9 cellular contexts compared by ENCODE assay signal in the genomic region with DNA sequence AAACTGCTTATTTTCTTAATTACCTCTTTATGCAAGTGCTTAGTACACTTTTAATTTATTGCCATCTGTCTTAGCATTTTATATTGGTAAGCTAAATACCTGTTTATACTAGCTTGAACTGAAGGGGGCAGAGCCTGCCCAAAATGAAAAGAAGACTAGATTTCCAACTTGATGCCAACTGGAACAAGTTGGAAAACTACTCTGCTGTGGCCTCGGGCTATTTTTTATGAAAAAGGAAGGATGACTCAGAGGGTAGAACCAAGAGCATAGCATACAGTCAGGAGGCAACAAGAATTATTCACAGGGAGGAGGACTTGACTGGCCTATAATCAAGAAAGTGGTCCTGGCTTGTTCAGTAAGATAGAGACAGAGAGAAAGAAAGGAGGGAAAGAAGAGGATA.
A peak's percentile ranks its signal among the peaks of the same experiment; 100 is the strongest.
DNase-seq lines count a peak whose midpoint lies in the region; ATAC-seq and TF ChIP-seq lines count a peak whose summit lies in the region.
"Had no signal": no experiment of that assay in that cellular context is flagged by ENCODE, and none has a peak within 500 bp of the region (broad histone marks: within the 10 kb centered on the region; RNA-seq: fewer than 3 reads in every experiment).

No MANE protein-coding gene starts in this region.

- H3K9me2 ChIP-seq in GM23248 (ENCODE audit: insufficient read depth): no peaks in the 10 kb centered on the region
- no peaks in the 10 kb centered on the region for H3K9me2 ChIP-seq in PC-3 (replicated peaks; ENCODE audit: low read length)

- H3K9me3 ChIP-seq in GM23248 (ENCODE audit: low read depth) (no peaks in the 10 kb centered on the region), PC-3 (ENCODE audit: low read length) (no peaks in the 10 kb centered on the region), esophagus squamous epithelium (no peaks in the 10 kb centered on the region), psoas muscle (no peaks in the 10 kb centered on the region)

- H3K4me1 Mint-ChIP-seq in activated CD4-positive, alpha-beta T cell treated with anti-CD3 and anti-CD28 coated beads, Interleukin-2, amount 10 ng/mL, durations not matched to agents 7 days and 5 days: no peaks in the 10 kb centered on the region

- H3K4me1 ChIP-seq in GM23248 (ENCODE audit: insufficient read depth): peaks cover 5% of the 10 kb centered on the region; the same call in 1 of the 2 replicates
- H3K4me1 ChIP-seq in PC-3 (ENCODE audit: insufficient read depth, low read length): peaks cover 4% of the 10 kb centered on the region; the same call in 1 of the 2 replicates
- peaks cover 0 to 17% (median 9%) of the 10 kb centered on the region in 3 donors for H3K4me1 ChIP-seq in esophagus squamous epithelium
- peaks cover 9% of the 10 kb centered on the region for H3K4me1 ChIP-seq in psoas muscle

- no peak overlapping the region for H3K4me2 ChIP-seq in GM23248 (ENCODE audit: unreplicated experiment)
- H3K4me2 ChIP-seq in PC-3 (ENCODE audit: low read length): 0 out of 2 replicates have a peak overlapping the region, but pooled peaks have one; percentile 10

- no peaks in the 10 kb centered on the region for H3K36me3 Mint-ChIP-seq in activated CD4-positive, alpha-beta T cell treated with anti-CD3 and anti-CD28 coated beads, Interleukin-2, amount 10 ng/mL, durations not matched to agents 7 days and 5 days (ENCODE audit: low read depth)

- H3K36me3 ChIP-seq in GM23248 (ENCODE audit: low read depth): no peaks in the 10 kb centered on the region
- H3K36me3 ChIP-seq in PC-3 (ENCODE audit: low read depth, low read length): no peaks in the 10 kb centered on the region
- no peaks in the 10 kb centered on the region for H3K36me3 ChIP-seq in esophagus squamous epithelium
- H3K36me3 ChIP-seq in psoas muscle (ENCODE audit: insufficient read depth in 1 of 2, low read depth in 1 of 2): no peaks in the 10 kb centered on the region

- in situ Hi-C loops in GM23248 (cut with MboI): no loop called here
- in situ Hi-C loops in GM13976 (cut with MboI; ENCODE audit: low sequenced_read_pairs, unreplicated experiment): no loop called here

- H3K9ac ChIP-seq in GM23248: no peak overlapping the region
- H3K9ac ChIP-seq in PC-3 (ENCODE audit: low read length): no peak overlapping the region

- peak; percentile 94 for DNase-seq in GM23248
- peak; percentile 95 for DNase-seq in PC-3
- no peak for DNase-seq in esophagus squamous epithelium (lab: John Stamatoyannopoulos, UW)
- DNase-seq in psoas muscle: no peak
- DNase-seq in GM13976 (ENCODE audit: low spot score): no peak
- DNase-seq in activated CD4-positive, alpha-beta T cell treated with anti-CD3 and anti-CD28 coated beads, Interleukin-2, amount 10 ng/mL, durations not matched to agents 7 days and 5 days: no peak
- DNase-seq: activated CD8-positive, alpha-beta memory T cell treated with anti-CD3 and anti-CD28 coated beads, Interleukin-2, amount 50 U/mL, for 48 hours had no signal

- H3K27me3 ChIP-seq in GM23248 (replicated peaks; ENCODE audit: insufficient read depth) (peaks cover 5% of the 10 kb centered on the region; the same call in 1 of the 2 replicates), PC-3 (ENCODE audit: low read length) (no peaks in the 10 kb centered on the region), esophagus squamous epithelium (no peaks in the 10 kb centered on the region), psoas muscle (ENCODE audit: insufficient read depth in 3 of 3, low read length in 2 of 3) (no peaks in the 10 kb centered on the region)

- ATAC-seq in PC-3 (peak; percentile 99), psoas muscle (peak; percentile 92 to 97 (median 94)), GM19463 (IDR thresholded peaks at IDR 0.05; ENCODE audit: unreplicated experiment) (no peak), GM21367 (IDR thresholded peaks at IDR 0.05; ENCODE audit: unreplicated experiment) (no peak)

- POLR2A ChIA-PET in PC-3 (lab: Charles Lee; ENCODE audit: unreplicated experiment): no interaction called here
- POLR2A ChIA-PET in activated CD4-positive, alpha-beta T cell treated with anti-CD3 and anti-CD28 coated beads, Interleukin-2, amount 10 ng/mL, durations not matched to agents 7 days and 5 days (lab: Charles Lee): no interaction called here

- no peak overlapping the region for H3K27ac Mint-ChIP-seq in activated CD4-positive, alpha-beta T cell treated with anti-CD3 and anti-CD28 coated beads, Interleukin-2, amount 10 ng/mL, durations not matched to agents 7 days and 5 days

- H3K79me2 ChIP-seq in GM23248 (ENCODE audit: insufficient read depth) (no peaks in the 10 kb centered on the region), PC-3 (ENCODE audit: low read length) (no peaks in the 10 kb centered on the region)

- BruUV-seq in PC-3 (replicated peaks; lab: Mats Ljungman, UMichigan): no TSS peak

- H2AFZ ChIP-seq in GM23248 (no peak overlapping the region), PC-3 (ENCODE audit: low read length) (no peak overlapping the region)

- H3K27ac ChIP-seq in GM23248: no peak overlapping the region
- no peak overlapping the region for H3K27ac ChIP-seq in PC-3 (ENCODE audit: low read length)
- peak overlapping the region in 1 of 4 donors; percentile 41 for H3K27ac ChIP-seq in esophagus squamous epithelium
- peak overlapping the region; percentile 53 for H3K27ac ChIP-seq in psoas muscle

- peaks cover 7% of the 10 kb centered on the region for H3K27me3 Mint-ChIP-seq in activated CD4-positive, alpha-beta T cell treated with anti-CD3 and anti-CD28 coated beads, Interleukin-2, amount 10 ng/mL, durations not matched to agents 7 days and 5 days

- intact Hi-C loops in PC-3 (cut with micrococcal nuclease) (loop anchor here (1.0 to 5.0 kb wide), 7 partner anchors 48 to 1386 kb away; no protein-coding TSS in a partner anchor), esophagus squamous epithelium (cut with DNase I) (no loop called here), psoas muscle (cut with DNase I) (loop anchor here (5.0 kb wide), 1 partner anchor 46 kb away; no protein-coding TSS in a partner anchor)

- WGBS in GM23248 (ENCODE audit: low coverage in 1 of 2, low lambda C conversion rate in 2 of 2, missing lambda C conversion rate in 2 of 2), 2 experiments: 0 to 3% methylated on average over 1 of the region's 1 CpG
- WGBS in esophagus squamous epithelium, 2 donors: 0 to 6% methylated on average over 1 of the region's 1 CpG
- 3 to 7% (median 5%) methylated on average over 1 of the region's 1 CpG for WGBS in psoas muscle, 3 donors

- no peaks in the 10 kb centered on the region for H3K9me3 Mint-ChIP-seq in activated CD4-positive, alpha-beta T cell treated with anti-CD3 and anti-CD28 coated beads, Interleukin-2, amount 10 ng/mL, durations not matched to agents 7 days and 5 days

- H3F3A ChIP-seq in GM23248 (ENCODE audit: insufficient read depth): no peaks in the 10 kb centered on the region
- no peaks in the 10 kb centered on the region for H3F3A ChIP-seq in PC-3 (ENCODE audit: low read length, unreplicated experiment)

- TF ChIP-seq CTCF in PC-3 (conservative IDR thresholded peaks at IDR 0.05; ENCODE audit: low read depth, low read length) (peak; percentile 70), esophagus squamous epithelium (IDR thresholded peaks at IDR 0.05) (peak in 5 of 6 experiments; percentile 17 to 68 (median 42)), psoas muscle (IDR thresholded peaks at IDR 0.05) (peak; percentile 59), GM13976 (IDR thresholded peaks at IDR 0.05; ENCODE audit: borderline replicate concordance, control extremely low read depth, extremely low read depth, insufficient read depth, missing control alignments) (no peak)

- no peak for TF ChIP-seq POLR2A in esophagus squamous epithelium (IDR thresholded peaks at IDR 0.05)

- CTCF ChIA-PET in PC-3 (lab: Charles Lee): interaction anchor here (0.6 to 1.4 kb wide), 5 partner anchors 48 to 1387 kb away, joined by 3 to 7 read pairs (median 4); partner anchors contain the start of gene SPRY2
- CTCF ChIA-PET in activated CD4-positive, alpha-beta T cell treated with anti-CD3 and anti-CD28 coated beads, Interleukin-2, amount 10 ng/mL, durations not matched to agents 7 days and 5 days (lab: Charles Lee): no interaction called here

- H4K20me1 ChIP-seq in GM23248 (ENCODE audit: insufficient read depth) (no peaks in the 10 kb centered on the region), PC-3 (ENCODE audit: low read length) (no peaks in the 10 kb centered on the region)

- H3K4me3 ChIP-seq in GM23248 (no peak overlapping the region), PC-3 (ENCODE audit: low read length) (no peak overlapping the region), esophagus squamous epithelium (no peak overlapping the region), psoas muscle (no peak overlapping the region)

- H3K4me3 Mint-ChIP-seq in activated CD4-positive, alpha-beta T cell treated with anti-CD3 and anti-CD28 coated beads, Interleukin-2, amount 10 ng/mL, durations not matched to agents 7 days and 5 days: no peak overlapping the region

Comparison
In these comparisons a context has a peak if more than half of its experiments do, and no peak if none do; other contexts are left out.
1. DNase-seq: peak in GM23248 (single experiment) and PC-3 (single experiment); none in esophagus squamous epithelium (single experiment), psoas muscle (0 of 2), GM13976 (single experiment) and activated CD4-positive, alpha-beta T cell treated with anti-CD3 and anti-CD28 coated beads, Interleukin-2, amount 10 ng/mL, durations not matched to agents 7 days and 5 days (single experiment).
2. ATAC-seq: peak in PC-3 (single experiment) and psoas muscle (4 of 4); none in GM19463 (single experiment) and GM21367 (single experiment).